ENCODE assay signal across 1 cellular context in genomic region chr2:201781583-201782051, GRCh38.
TF ChIP-seq lines count a peak whose summit lies in the region.

No MANE protein-coding gene starts in this region.

TF ChIP-seq in SK-N-SH, 30 proteins besides CTCF, POLR2A, EP300 and RAD21:
- peak; percentile 64 for TF ChIP-seq MXI1 (IDR thresholded peaks at IDR 0.05; ENCODE audit: low read depth, low read length)
- peak; percentile 55; the same call in 1 of the 2 replicates for TF ChIP-seq MAX (IDR thresholded peaks at IDR 0.05; ENCODE audit: low read depth)
- TF ChIP-seq RFX5 (IDR thresholded peaks at IDR 0.05; ENCODE audit: low read length): no peak
